In the genomic region with DNA sequence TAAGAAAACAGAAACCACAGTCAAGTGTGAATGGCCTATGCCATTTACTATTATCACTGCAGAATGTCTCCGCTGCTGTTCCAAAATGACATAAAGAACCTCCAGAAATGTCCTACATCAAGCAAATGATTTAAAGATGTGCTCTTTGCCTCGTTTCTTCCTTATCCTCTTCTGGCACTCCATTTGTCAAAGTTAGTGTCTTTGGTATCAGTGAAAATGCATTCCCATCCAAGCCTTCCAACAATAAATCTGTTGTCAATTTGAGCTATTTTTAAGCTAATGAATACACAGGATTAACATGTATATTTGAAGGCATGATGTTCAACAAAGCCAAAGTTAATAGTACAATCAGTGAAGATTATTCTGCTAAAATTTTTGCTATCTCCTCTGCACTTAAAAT, we compare ENCODE assay signal across 30 cellular contexts.
"Had no signal": no experiment of that assay in that cellular context is flagged by ENCODE, and none has a peak within 500 bp of the region (broad histone marks: within the 10 kb centered on the region; RNA-seq: fewer than 3 reads in every experiment).

No MANE protein-coding gene starts in this region.

- DNase-seq: activated effector memory CD4-positive, alpha-beta T cell treated with anti-CD3 and anti-CD28 coated beads, Interleukin-2, amount 50 U/mL, for 16 hours; activated effector memory CD4-positive, alpha-beta T cell treated with Interleukin-2 at 50 U/mL for 16 hours; activated gamma-delta T cell; activated gamma-delta T cell treated with Interleukin-2 at 50 U/mL for 16 hours; activated naive CD4-positive, alpha-beta T cell; activated naive CD4-positive, alpha-beta T cell treated with anti-CD3 and anti-CD28 coated beads for 36 hours; activated naive CD4-positive, alpha-beta T cell treated with anti-CD3 and anti-CD28 coated beads, Interleukin-2, amount 10 ng/mL, durations not matched to agents 7 days and 5 days; activated naive CD4-positive, alpha-beta T cell treated with anti-CD3 and anti-CD28 coated beads, Interleukin-2, amount 50 U/mL, for 16 hours; activated naive CD4-positive, alpha-beta T cell treated with Interleukin-2 at 50 U/mL for 16 hours; activated naive CD8-positive, alpha-beta T cell treated with anti-CD3 and anti-CD28 coated beads for 36 hours; activated naive CD8-positive, alpha-beta T cell treated with anti-CD3 and anti-CD28 coated beads, Interleukin-2, amount 10 ng/mL, durations not matched to agents 7 days and 5 days; activated naive CD8-positive, alpha-beta T cell treated with anti-CD3 and anti-CD28 coated beads, Interleukin-2, amount 50 U/mL, for 24 hours; activated T-cell treated with anti-CD3 and anti-CD28 coated beads, Interleukin-2, amount 50 U/mL, for 24 hours; activated T-cell treated with anti-CD3 and anti-CD28 coated beads, Interleukin-2, amount 50 U/mL, for 4 hours; activated T-cell treated with anti-CD3 and anti-CD28 coated beads, Interleukin-2, amount 50 U/mL, for 48 hours; activated T-cell treated with anti-CD3 and anti-CD28 coated beads, Interleukin-2, amount 50 U/mL, for 72 hours; adrenal gland; amniotic stem cell; amygdala; anterior cingulate cortex; aorta; body of pancreas; brain microvascular endothelial cell; central memory CD4-positive, alpha-beta T cell; cerebellar nuclear complex had no signal

- ATAC-seq: activated naive CD4-positive, alpha-beta T cell treated with anti-CD3 and anti-CD28 coated beads, Interleukin-2, amount 50 U/mL, for 72 hours; activated naive CD8-positive, alpha-beta T cell treated with anti-CD3 and anti-CD28 coated beads, Interleukin-2, amount 50 U/mL, for 24 hours; activated T-cell treated with anti-CD3 and anti-CD28 coated beads, Interleukin-2, amount 50 U/mL, for 4 hours; activated T-cell treated with anti-CD3 and anti-CD28 coated beads, Interleukin-2, amount 50 U/mL, for 72 hours; activated T-helper 17 cell treated with anti-CD3 and anti-CD28 coated beads, Interleukin-2, amount 50 U/mL, for 72 hours; body of pancreas had no signal

- H3K4me3 ChIP-seq: adrenal gland, ascending aorta, body of pancreas, breast epithelium, cardiac muscle cell had no signal

- H3K36me3 ChIP-seq: adrenal gland, ascending aorta, brain microvascular endothelial cell, breast epithelium, cardiac muscle cell had no signal

- H3K9me3 ChIP-seq: adrenal gland, ascending aorta, body of pancreas, breast epithelium had no signal

- H3K27me3 ChIP-seq: adrenal gland, ascending aorta, body of pancreas, brain microvascular endothelial cell, breast epithelium, cardiac muscle cell had no signal

- H3K27ac ChIP-seq: adrenal gland, ascending aorta, body of pancreas, brain microvascular endothelial cell, breast epithelium, cardiac muscle cell had no signal

- H3K4me1 ChIP-seq: adrenal gland, ascending aorta, body of pancreas, breast epithelium had no signal
